Comparison of ENCODE assay signal across 8 cellular contexts in the genomic region with DNA sequence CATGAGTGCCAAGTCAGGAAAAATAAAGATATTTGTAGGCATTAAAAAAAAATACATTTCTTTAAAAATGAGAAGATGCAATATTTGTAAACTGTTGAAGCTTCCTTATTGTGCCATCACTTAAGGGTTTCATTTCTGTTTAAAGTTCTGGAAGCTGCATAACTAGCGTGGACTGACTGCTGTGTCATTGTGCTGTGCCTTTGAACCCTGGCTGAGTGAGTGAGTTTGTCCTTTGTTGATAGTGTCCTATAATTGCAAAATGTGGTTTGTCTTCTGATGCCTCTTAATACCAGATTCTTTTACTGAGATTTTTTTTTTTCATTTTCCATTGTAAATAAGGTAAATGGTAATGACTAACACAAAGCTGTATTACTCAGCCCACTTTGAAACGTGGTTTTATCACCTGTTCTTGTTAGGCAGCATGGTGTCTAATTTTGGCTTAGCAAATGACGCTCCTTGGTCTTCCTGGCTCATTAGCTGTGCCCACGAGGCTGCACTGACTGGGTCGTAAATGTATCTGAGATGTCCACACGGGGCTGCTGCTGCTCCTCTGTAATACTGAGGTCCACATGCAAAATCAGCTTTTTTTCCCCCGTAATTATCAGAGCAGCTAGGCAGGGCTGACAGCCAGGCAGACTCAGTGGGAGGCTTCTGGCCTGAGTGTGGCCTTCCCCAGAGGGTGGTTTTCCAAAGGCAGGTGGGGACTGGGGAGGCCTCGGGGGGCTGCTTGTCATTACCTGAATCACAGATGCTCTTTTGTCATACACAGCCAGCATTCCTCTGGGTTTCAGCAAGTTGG. TPM values are rescaled to one million over a fixed set of nuclear protein-coding genes. Genes with fewer than 3 reads are reported as not detected.
A peak's percentile ranks its signal among the peaks of the same experiment; 100 is the strongest.
DNase-seq lines count a peak whose midpoint lies in the region; ATAC-seq and TF ChIP-seq lines count a peak whose summit lies in the region.

No MANE protein-coding gene starts in this region.

- peaks cover 18% of the 10 kb centered on the region for H3K4me1 Mint-ChIP-seq in activated CD8-positive, alpha-beta T cell treated with anti-CD3 and anti-CD28 coated beads, Interleukin-2, amount 10 ng/mL, durations not matched to agents 7 days and 5 days (ENCODE audit: low read depth)
- H3K4me1 Mint-ChIP-seq in stimulated activated naive B cell treated with anti-CD40 and anti-IgM and Interleukin-4, amounts not matched to agents 10 μg/mL and 1 μg/mL and 100 μg/mL, for 72 hours: peaks cover 2 to 5% of the 10 kb centered on the region in 2 donors
- peaks cover under 1% of the 10 kb centered on the region for H3K4me1 Mint-ChIP-seq in stimulated activated memory B cell treated with anti-CD40 and anti-IgM and Interleukin-4, amounts not matched to agents 10 μg/mL and 1 μg/mL and 100 μg/mL, for 72 hours

- H3K4me3 ChIP-seq in A673 (ENCODE audit: low read depth, low read length, poor library complexity, severe bottlenecking) (no peak overlapping the region), cardiac muscle cell (no peak overlapping the region)

- H3K27ac ChIP-seq in A673 (ENCODE audit: low read depth, low read length, poor library complexity, severe bottlenecking): no peak overlapping the region
- no peak overlapping the region for H3K27ac ChIP-seq in cardiac muscle cell

- CTCF ChIA-PET in A673 (lab: Charles Lee): interaction anchor here (0.7 kb wide), 1 partner anchor 70 kb away, joined by 3 read pairs; no protein-coding TSS in a partner anchor
- CTCF ChIA-PET in activated CD8-positive, alpha-beta T cell treated with anti-CD3 and anti-CD28 coated beads, Interleukin-2, amount 10 ng/mL, durations not matched to agents 7 days and 5 days (lab: Charles Lee): interaction anchor here (0.6 to 2.2 kb wide), 11 partner anchors 15 to 451 kb away, joined by 3 to 6 read pairs (median 3); partner anchors contain the start of gene ZSCAN25

- DNase-seq in A673 (ENCODE audit: low spot score) (peak; percentile 27), HPDE6-E6E7 (ENCODE audit: extremely low spot score) (peak; percentile 58), cardiac muscle cell (ENCODE audit: low read depth in 1 of 2, low spot score in 1 of 2) (peak; percentile 21)
- peak; percentile 41 for DNase-seq in activated CD8-positive, alpha-beta T cell treated with anti-CD3 and anti-CD28 coated beads, Interleukin-2, amount 10 ng/mL, durations not matched to agents 7 days and 5 days
- DNase-seq in stimulated activated naive B cell treated with anti-CD40 and anti-IgM and Interleukin-4, amounts not matched to agents 10 μg/mL and 1 μg/mL and 100 μg/mL, for 72 hours: no peak

- no TSS peak for BruUV-seq in A673 (replicated peaks; lab: Mats Ljungman, UMichigan)

- H3K4me1 ChIP-seq in A673 (ENCODE audit: insufficient read depth, low read length, poor library complexity, severe bottlenecking) (no peaks in the 10 kb centered on the region), cardiac muscle cell (ENCODE audit: low read depth) (no peaks in the 10 kb centered on the region)

- peak overlapping the region; percentile 32 for H3K27ac Mint-ChIP-seq in activated CD8-positive, alpha-beta T cell treated with anti-CD3 and anti-CD28 coated beads, Interleukin-2, amount 10 ng/mL, durations not matched to agents 7 days and 5 days
- peak overlapping the region; percentile 63 for H3K27ac Mint-ChIP-seq in stimulated activated naive B cell treated with anti-CD40 and anti-IgM and Interleukin-4, amounts not matched to agents 10 μg/mL and 1 μg/mL and 100 μg/mL, for 72 hours
- no peak overlapping the region for H3K27ac Mint-ChIP-seq in stimulated activated memory B cell treated with anti-CD40 and anti-IgM and Interleukin-4, amounts not matched to agents 10 μg/mL and 1 μg/mL and 100 μg/mL, for 72 hours

- H3K36me3 ChIP-seq in A673 (ENCODE audit: insufficient read depth, low read length, poor library complexity, severe bottlenecking): peaks cover 37% of the 10 kb centered on the region
- H3K36me3 ChIP-seq in cardiac muscle cell: peaks cover 33% of the 10 kb centered on the region

- H3K27me3 Mint-ChIP-seq in activated CD8-positive, alpha-beta T cell treated with anti-CD3 and anti-CD28 coated beads, Interleukin-2, amount 10 ng/mL, durations not matched to agents 7 days and 5 days (ENCODE audit: low read depth): no peaks in the 10 kb centered on the region
- H3K27me3 Mint-ChIP-seq in stimulated activated naive B cell treated with anti-CD40 and anti-IgM and Interleukin-4, amounts not matched to agents 10 μg/mL and 1 μg/mL and 100 μg/mL, for 72 hours: no peaks in the 10 kb centered on the region
- H3K27me3 Mint-ChIP-seq in stimulated activated memory B cell treated with anti-CD40 and anti-IgM and Interleukin-4, amounts not matched to agents 10 μg/mL and 1 μg/mL and 100 μg/mL, for 72 hours: no peaks in the 10 kb centered on the region

- peaks cover 72% of the 10 kb centered on the region for H3K36me3 Mint-ChIP-seq in activated CD8-positive, alpha-beta T cell treated with anti-CD3 and anti-CD28 coated beads, Interleukin-2, amount 10 ng/mL, durations not matched to agents 7 days and 5 days (ENCODE audit: low read depth)
- H3K36me3 Mint-ChIP-seq in stimulated activated naive B cell treated with anti-CD40 and anti-IgM and Interleukin-4, amounts not matched to agents 10 μg/mL and 1 μg/mL and 100 μg/mL, for 72 hours: peaks cover 14 to 41% of the 10 kb centered on the region in 2 donors
- peaks cover 47% of the 10 kb centered on the region for H3K36me3 Mint-ChIP-seq in stimulated activated memory B cell treated with anti-CD40 and anti-IgM and Interleukin-4, amounts not matched to agents 10 μg/mL and 1 μg/mL and 100 μg/mL, for 72 hours

- peak; percentile 34 for TF ChIP-seq CTCF in A673 (conservative IDR thresholded peaks at IDR 0.05; ENCODE audit: low read depth, low read length)
- peak; percentile 10 for TF ChIP-seq CTCF in cardiac muscle cell (IDR thresholded peaks at IDR 0.05; ENCODE audit: low read depth, low read length)

- POLR2A ChIA-PET in A673 (lab: Charles Lee; ENCODE audit: low non-redundant PET): interaction anchor here (0.7 kb wide), 1 partner anchor 1341 kb away, joined by 3 read pairs; no protein-coding TSS in a partner anchor
- POLR2A ChIA-PET in activated CD8-positive, alpha-beta T cell treated with anti-CD3 and anti-CD28 coated beads, Interleukin-2, amount 10 ng/mL, durations not matched to agents 7 days and 5 days (lab: Charles Lee): interaction anchor here (0.7 to 1.3 kb wide), 3 partner anchors 9 to 73 kb away, joined by 4 to 7 read pairs (median 6); partner anchors contain the start of genes ZNF655 and ZSCAN25

- peak; percentile 24 for ATAC-seq in activated CD8-positive, alpha-beta T cell treated with anti-CD3 and anti-CD28 coated beads, Interleukin-2, amount 10 ng/mL, durations not matched to agents 7 days and 5 days
- ATAC-seq in stimulated activated naive B cell treated with anti-CD40 and anti-IgM and Interleukin-4, amounts not matched to agents 10 μg/mL and 1 μg/mL and 100 μg/mL, for 72 hours (replicated peaks): peak in 1 of 2 donors; percentile 10
- no peak for ATAC-seq in GM18870 (IDR thresholded peaks at IDR 0.05; ENCODE audit: unreplicated experiment)
- ATAC-seq in stimulated activated memory B cell treated with anti-CD40 and anti-IgM and Interleukin-4, amounts not matched to agents 10 μg/mL and 1 μg/mL and 100 μg/mL, for 72 hours: no peak
- ATAC-seq in GM18502 (IDR thresholded peaks at IDR 0.05; ENCODE audit: poor library complexity, unreplicated experiment): no peak

- H3K4me3 Mint-ChIP-seq in activated CD8-positive, alpha-beta T cell treated with anti-CD3 and anti-CD28 coated beads, Interleukin-2, amount 10 ng/mL, durations not matched to agents 7 days and 5 days: no peak overlapping the region
- no peak overlapping the region for H3K4me3 Mint-ChIP-seq in stimulated activated naive B cell treated with anti-CD40 and anti-IgM and Interleukin-4, amounts not matched to agents 10 μg/mL and 1 μg/mL and 100 μg/mL, for 72 hours
- H3K4me3 Mint-ChIP-seq in stimulated activated memory B cell treated with anti-CD40 and anti-IgM and Interleukin-4, amounts not matched to agents 10 μg/mL and 1 μg/mL and 100 μg/mL, for 72 hours: no peak overlapping the region

- intact Hi-C loops in A673 (cut with micrococcal nuclease; ENCODE audit: unreplicated experiment): no loop called here

- H3K9me3 Mint-ChIP-seq in activated CD8-positive, alpha-beta T cell treated with anti-CD3 and anti-CD28 coated beads, Interleukin-2, amount 10 ng/mL, durations not matched to agents 7 days and 5 days (ENCODE audit: insufficient read depth): no peaks in the 10 kb centered on the region
- no peaks in the 10 kb centered on the region for H3K9me3 Mint-ChIP-seq in stimulated activated naive B cell treated with anti-CD40 and anti-IgM and Interleukin-4, amounts not matched to agents 10 μg/mL and 1 μg/mL and 100 μg/mL, for 72 hours
- H3K9me3 Mint-ChIP-seq in stimulated activated memory B cell treated with anti-CD40 and anti-IgM and Interleukin-4, amounts not matched to agents 10 μg/mL and 1 μg/mL and 100 μg/mL, for 72 hours: no peaks in the 10 kb centered on the region

- H3K27me3 ChIP-seq in A673 (replicated peaks; ENCODE audit: insufficient read depth, low read depth, low read length, poor library complexity): no peaks in the 10 kb centered on the region
- H3K27me3 ChIP-seq in cardiac muscle cell: no peaks in the 10 kb centered on the region

- H3K9me3 ChIP-seq in A673 (ENCODE audit: low read depth, low read length, poor library complexity, severe bottlenecking): no peaks in the 10 kb centered on the region
- no peaks in the 10 kb centered on the region for H3K9me3 ChIP-seq in cardiac muscle cell (ENCODE audit: low read depth)

RNA-seq across cellular contexts. Expression of gene ZSCAN25, which starts 14.8 kb away (rescaled TPM):
- total RNA-seq in A673 (2021) (19.8 and 20.6 TPM in 2 replicates), cardiac muscle cell (14.0 and 22.8 TPM in 2 replicates)
- total RNA-seq in activated CD8-positive, alpha-beta T cell treated with anti-CD3 and anti-CD28 coated beads, Interleukin-2, amount 10 ng/mL, durations not matched to agents 7 days and 5 days: 10 to 100 TPM; 34.8 to 36.3 TPM
- polyA plus RNA-seq in cardiac muscle cell: 9.7 and 13.8 TPM in 2 replicates

RNA-seq across cellular contexts. Expression of gene TMEM225B, which starts 33.4 kb away (rescaled TPM):
- total RNA-seq in A673 (2021) (0.81 and 1.3 TPM in 2 replicates), cardiac muscle cell (0.81 and 2.3 TPM in 2 replicates)
- 1 to 10 TPM; 1.2 to 1.4 TPM for total RNA-seq in activated CD8-positive, alpha-beta T cell treated with anti-CD3 and anti-CD28 coated beads, Interleukin-2, amount 10 ng/mL, durations not matched to agents 7 days and 5 days
- 0.17 and 6.3 TPM in 2 replicates for polyA plus RNA-seq in cardiac muscle cell

RNA-seq across cellular contexts. Expression of gene CYP3A5, which starts 48.3 kb away (rescaled TPM):
- 9.1 and 9.9 TPM in 2 replicates for total RNA-seq in A673 (2021)
- not detected for total RNA-seq in activated CD8-positive, alpha-beta T cell treated with anti-CD3 and anti-CD28 coated beads, Interleukin-2, amount 10 ng/mL, durations not matched to agents 7 days and 5 days
- 0.24 and 4.8 TPM in 2 replicates for total RNA-seq in cardiac muscle cell
- 0.81 and 0.95 TPM in 2 replicates for polyA plus RNA-seq in cardiac muscle cell
